1 cellular context compared by ENCODE assay signal in genomic region chr10:51708609-51709008, GRCh38.
TF ChIP-seq lines count a peak whose summit lies in the region.

No MANE protein-coding gene starts in this region.

TF ChIP-seq in H1, 55 proteins besides CTCF, POLR2A, EP300 and RAD21:
- TF ChIP-seq E2F6 (IDR thresholded peaks at IDR 0.05), result no peak
